Comparison of ENCODE assay signal across 8 cellular contexts in the genomic region with DNA sequence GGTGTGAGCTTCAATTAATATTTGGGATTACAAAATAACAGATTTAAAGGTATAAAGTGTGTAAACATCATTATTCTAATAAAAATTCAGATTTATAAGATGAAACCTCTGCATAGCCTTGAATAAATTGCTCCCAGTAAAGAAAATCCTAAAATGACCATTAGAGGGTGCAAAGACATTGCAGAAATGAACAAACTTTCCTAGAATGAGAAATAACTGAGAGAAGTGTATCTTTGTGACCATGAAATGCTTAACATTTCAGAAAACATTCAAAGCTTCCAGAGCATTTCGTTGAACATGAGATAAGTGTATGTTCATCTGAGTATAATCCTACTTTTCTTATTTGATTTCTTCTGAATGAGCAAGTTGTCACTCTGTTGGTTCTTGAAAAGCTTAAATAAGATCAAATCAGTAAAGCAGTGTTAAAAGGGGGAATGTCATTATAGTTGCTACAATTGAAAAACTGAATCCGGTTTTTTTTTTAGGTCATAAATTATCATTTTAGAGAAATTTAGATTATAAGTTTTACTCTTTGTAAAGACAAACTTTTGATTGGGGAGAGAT. TPM values are rescaled to one million over a fixed set of nuclear protein-coding genes. Genes with fewer than 3 reads are reported as not detected.
DNase-seq lines count a peak whose midpoint lies in the region; ATAC-seq, FAIRE-seq and TF ChIP-seq lines count a peak whose summit lies in the region.

No MANE protein-coding gene starts in this region.

- H3K27me3 Mint-ChIP-seq in activated CD8-positive, alpha-beta memory T cell treated with anti-CD3 and anti-CD28 coated beads, Interleukin-2, amount 10 ng/mL, durations not matched to agents 7 days and 5 days = no peaks in the 10 kb centered on the region

- H3K27me3 ChIP-seq in AG04450 (ENCODE audit: control insufficient read depth, insufficient read depth, low read length) = no peaks in the 10 kb centered on the region
- H3K27me3 ChIP-seq in PC-3 (ENCODE audit: low read length) = no peaks in the 10 kb centered on the region
- H3K27me3 ChIP-seq in effector memory CD4-positive, alpha-beta T cell (replicated peaks; ENCODE audit: control insufficient read depth, insufficient read depth, low read length, poor library complexity, severe bottlenecking) = no peaks in the 10 kb centered on the region

- no peak overlapping the region for H3K4me2 ChIP-seq in PC-3 (ENCODE audit: low read length)

- H4K20me1 ChIP-seq in PC-3 (ENCODE audit: low read length) = no peaks in the 10 kb centered on the region

- no peak for DNase-seq in AG04450 (ENCODE audit: low read depth, low spot score)
- DNase-seq in HTR-8/SVneo (ENCODE audit: insufficient read length, low spot score) = peak; percentile 8
- peak; percentile 80 for DNase-seq in PC-3
- DNase-seq in fibroblast of the conjunctiva (ENCODE audit: low read depth) = peak; percentile 29
- no peak for DNase-seq in activated CD8-positive, alpha-beta memory T cell treated with anti-CD3 and anti-CD28 coated beads, Interleukin-2, amount 10 ng/mL, durations not matched to agents 7 days and 5 days
- no peak for DNase-seq in mesenteric fat pad (ENCODE audit: low spot score)
- no peak for DNase-seq in stimulated activated CD4-positive, alpha-beta T cell treated with anti-CD3 and anti-CD28 coated beads, Interleukin-15, amount 100 ng/mL, for 24 hours
- no peak for DNase-seq in effector memory CD4-positive, alpha-beta T cell

- no peak overlapping the region for H3K4me3 ChIP-seq in AG04450 (ENCODE audit: low read depth, low read length)
- no peak overlapping the region for H3K4me3 ChIP-seq in PC-3 (ENCODE audit: low read length)
- no peak overlapping the region for H3K4me3 ChIP-seq in effector memory CD4-positive, alpha-beta T cell (ENCODE audit: insufficient read depth, low read depth, low read length, poor library complexity, severe bottlenecking)

- BruUV-seq in PC-3 (replicated peaks; lab: Mats Ljungman, UMichigan) = no TSS peak

- H3K9me3 ChIP-seq in AG04450 (ENCODE audit: control insufficient read depth, insufficient read depth, low read length) = no peaks in the 10 kb centered on the region
- H3K9me3 ChIP-seq in PC-3 (ENCODE audit: low read length) = no peaks in the 10 kb centered on the region
- H3K9me3 ChIP-seq in effector memory CD4-positive, alpha-beta T cell (ENCODE audit: control insufficient read depth, low read length) = no peaks in the 10 kb centered on the region

- H3F3A ChIP-seq in PC-3 (ENCODE audit: low read length, unreplicated experiment) = no peaks in the 10 kb centered on the region

- FAIRE-seq in HTR-8/SVneo (lab: Jason Lieb, UNC) = no peak

- H3K4me1 Mint-ChIP-seq in activated CD8-positive, alpha-beta memory T cell treated with anti-CD3 and anti-CD28 coated beads, Interleukin-2, amount 10 ng/mL, durations not matched to agents 7 days and 5 days = no peaks in the 10 kb centered on the region

- CTCF ChIA-PET in AG04450 (lab: Charles Lee) (interaction anchor here (0.6 to 8.4 kb wide), 14 partner anchors 8 to 764 kb away, joined by 3 to 221 read pairs (median 4); no protein-coding TSS in a partner anchor), PC-3 (lab: Charles Lee) (interaction anchor here (0.6 to 2.3 kb wide), 12 partner anchors 112 to 1025 kb away, joined by 3 to 16 read pairs (median 3); no protein-coding TSS in a partner anchor)
- CTCF ChIA-PET in activated CD8-positive, alpha-beta memory T cell treated with anti-CD3 and anti-CD28 coated beads, Interleukin-2, amount 10 ng/mL, durations not matched to agents 7 days and 5 days (lab: Charles Lee) = no interaction called here

- no peaks in the 10 kb centered on the region for H3K9me3 Mint-ChIP-seq in activated CD8-positive, alpha-beta memory T cell treated with anti-CD3 and anti-CD28 coated beads, Interleukin-2, amount 10 ng/mL, durations not matched to agents 7 days and 5 days (ENCODE audit: low read depth)

- H3K9me2 ChIP-seq in PC-3 (replicated peaks; ENCODE audit: low read length) = no peaks in the 10 kb centered on the region

- H3K4me1 ChIP-seq in PC-3 (ENCODE audit: insufficient read depth, low read length) = no peaks in the 10 kb centered on the region
- H3K4me1 ChIP-seq in effector memory CD4-positive, alpha-beta T cell (ENCODE audit: control insufficient read depth, insufficient read depth, low read length, poor library complexity, severe bottlenecking) = no peaks in the 10 kb centered on the region

- POLR2A ChIA-PET in AG04450 (lab: Yijun Ruan, JAX) = no interaction called here
- POLR2A ChIA-PET in PC-3 (lab: Charles Lee; ENCODE audit: unreplicated experiment) = no interaction called here

- peak; percentile 84 for ATAC-seq in PC-3
- no peak for ATAC-seq in activated CD8-positive, alpha-beta memory T cell treated with anti-CD3 and anti-CD28 coated beads, Interleukin-2, amount 10 ng/mL, durations not matched to agents 7 days and 5 days

- no peaks in the 10 kb centered on the region for H3K36me3 Mint-ChIP-seq in activated CD8-positive, alpha-beta memory T cell treated with anti-CD3 and anti-CD28 coated beads, Interleukin-2, amount 10 ng/mL, durations not matched to agents 7 days and 5 days

- no peak overlapping the region for H3K4me3 Mint-ChIP-seq in activated CD8-positive, alpha-beta memory T cell treated with anti-CD3 and anti-CD28 coated beads, Interleukin-2, amount 10 ng/mL, durations not matched to agents 7 days and 5 days

- no peak overlapping the region for H3K9ac ChIP-seq in PC-3 (ENCODE audit: low read length)

- no peak overlapping the region for H3K27ac Mint-ChIP-seq in activated CD8-positive, alpha-beta memory T cell treated with anti-CD3 and anti-CD28 coated beads, Interleukin-2, amount 10 ng/mL, durations not matched to agents 7 days and 5 days

- no peak overlapping the region for H2AFZ ChIP-seq in PC-3 (ENCODE audit: low read length)

- intact Hi-C loops in PC-3 (cut with micrococcal nuclease) = loop anchor here (1.0 kb wide), 3 partner anchors 116 to 592 kb away; no protein-coding TSS in a partner anchor

- TF ChIP-seq CTCF in AG04450 (IDR thresholded peaks at IDR 0.05; ENCODE audit: low read depth, low read length) = peak; percentile 59
- peak; percentile 93 for TF ChIP-seq CTCF in PC-3 (conservative IDR thresholded peaks at IDR 0.05; ENCODE audit: low read depth, low read length)

- no peaks in the 10 kb centered on the region for H3K36me3 ChIP-seq in PC-3 (ENCODE audit: low read depth, low read length)
- no peaks in the 10 kb centered on the region for H3K36me3 ChIP-seq in effector memory CD4-positive, alpha-beta T cell (ENCODE audit: control insufficient read depth, insufficient read depth, low read length)

- H3K27ac ChIP-seq in AG04450 (ENCODE audit: low read depth, low read length) (no peak overlapping the region), PC-3 (ENCODE audit: low read length) (no peak overlapping the region)
- H3K27ac ChIP-seq in effector memory CD4-positive, alpha-beta T cell (ENCODE audit: insufficient read depth, low read length, poor library complexity, severe bottlenecking) = no peak overlapping the region

- no peaks in the 10 kb centered on the region for H3K79me2 ChIP-seq in PC-3 (ENCODE audit: low read length)

RNA-seq across cellular contexts. Expression of a gene that starts 24.7 kb away (rescaled TPM):
- polyA plus RNA-seq in AG04450 (2011; rRNA removed) = 8.1 and 12.3 TPM in 2 replicates
- 3.0 and 6.9 TPM in 2 replicates for polyA minus RNA-seq in AG04450 (2011; rRNA and poly(A)+ RNA removed)
- total RNA-seq in PC-3 (2014; rRNA removed) = 9.2 and 10.9 TPM in 2 replicates
- 1 to 10 TPM in 1 of 2 experiments, not detected in 1; 1.1 TPM for total RNA-seq in activated CD8-positive, alpha-beta memory T cell treated with anti-CD3 and anti-CD28 coated beads, Interleukin-2, amount 10 ng/mL, durations not matched to agents 7 days and 5 days
- total RNA-seq in mesenteric fat pad = 5.9 TPM

Comparison
In these comparisons a context has a peak if more than half of its experiments do, and no peak if none do; other contexts are left out.
1. DNase-seq: peak in HTR-8/SVneo (single experiment), PC-3 (single experiment) and fibroblast of the conjunctiva (single experiment); none in AG04450 (single experiment), activated CD8-positive, alpha-beta memory T cell treated with anti-CD3 and anti-CD28 coated beads, Interleukin-2, amount 10 ng/mL, durations not matched to agents 7 days and 5 days (single experiment), mesenteric fat pad (single experiment), stimulated activated CD4-positive, alpha-beta T cell treated with anti-CD3 and anti-CD28 coated beads, Interleukin-15, amount 100 ng/mL, for 24 hours (single experiment) and effector memory CD4-positive, alpha-beta T cell (0 of 3).